ENCODE assay signal across 30 cellular contexts in genomic region chr3:46433841-46434240, GRCh38. TPM values are rescaled to one million over a fixed set of nuclear protein-coding genes. Genes with fewer than 3 reads are reported as not detected.
"Had no signal": no experiment of that assay in that cellular context is flagged by ENCODE, and none has a peak within 500 bp of the region (broad histone marks: within the 10 kb centered on the region; RNA-seq: fewer than 3 reads in every experiment).

No MANE protein-coding gene starts in this region.

- DNase-seq: activated CD4-positive, alpha-beta T cell treated with anti-CD3 and anti-CD28 coated beads for 36 hours; activated CD4-positive, alpha-beta T cell treated with anti-CD3 and anti-CD28 coated beads, Interleukin-2, amount 10 ng/mL, durations not matched to agents 7 days and 5 days; activated CD4-positive, alpha-beta T cell treated with anti-CD3 and anti-CD28 coated beads, Interleukin-2, amount 50 U/mL, for 48 hours; activated CD8-positive, alpha-beta T cell treated with anti-CD3 and anti-CD28 coated beads, Interleukin-2, amount 10 ng/mL, durations not matched to agents 7 days and 5 days; activated gamma-delta T cell treated with Interleukin-2 at 50 U/mL for 16 hours; activated naive CD4-positive, alpha-beta T cell treated with anti-CD3 and anti-CD28 coated beads for 36 hours; activated T-cell treated with anti-CD3 and anti-CD28 coated beads, Interleukin-2, amount 50 U/mL, for 24 hours; adrenal gland; central memory CD4-positive, alpha-beta T cell; NCI-H1105; NCI-H1417 treated with DMSO at 0.1 percent for 48 hours; NCI-H187 treated with DMSO at 0.1 percent for 48 hours; NCI-H2081 treated with DMSO at 0.1 percent for 48 hours; NCI-H446 treated with DMSO at 0.1 percent for 48 hours; NCI-H524; NCI-H69; NCI-H82; Peyer's patch; RPMI8226; SHP77 treated with DMSO at 0.1 percent for 48 hours; SK-N-SH had no signal

- H3K4me3 ChIP-seq: adrenal gland, Peyer's patch, SJSA1 had no signal

- H3K27ac ChIP-seq: adrenal gland, KMS-11, Peyer's patch, SJSA1 had no signal

- H3K36me3 ChIP-seq: adrenal gland, Peyer's patch, SJSA1 had no signal

- H3K27me3 ChIP-seq: adrenal gland, Peyer's patch, SJSA1 had no signal

- ATAC-seq: activated CD4-positive, alpha-beta T cell treated with anti-CD3 and anti-CD28 coated beads for 36 hours; activated CD4-positive, CD25-positive, alpha-beta regulatory T cell treated with anti-CD3 and anti-CD28 coated beads, Interleukin-2, amount 50 U/mL, for 24 hours; activated CD8-positive, alpha-beta T cell treated with anti-CD3 and anti-CD28 coated beads, Interleukin-2, amount 10 ng/mL, durations not matched to agents 7 days and 5 days; activated naive CD4-positive, alpha-beta T cell treated with anti-CD3 and anti-CD28 coated beads, Interleukin-2, amount 50 U/mL, for 72 hours; WTC11 had no signal

- H3K9me2 ChIP-seq: SK-N-SH had no signal

- FAIRE-seq: bronchial epithelial cell, TTC549 had no signal

- H3K9ac ChIP-seq: KMS-11, SK-N-SH had no signal

- H3K9me3 ChIP-seq: SJSA1 had no signal

- H3K4me1 ChIP-seq: adrenal gland, Peyer's patch, SJSA1 had no signal

- H3K4me2 ChIP-seq: KMS-11, SK-N-SH had no signal

RNA-seq across cellular contexts. Expression of gene CCRL2, which starts 26.8 kb away (rescaled TPM):
- total RNA-seq: MCF 10A, WTC11 had no signal
- polyA plus RNA-seq: SK-N-SH had no signal

RNA-seq across cellular contexts. Expression of gene LTF, which starts 30.9 kb away (rescaled TPM):
- total RNA-seq: activated CD4-positive, alpha-beta T cell treated with anti-CD3 and anti-CD28 coated beads for 36 hours; activated CD4-positive, alpha-beta T cell treated with anti-CD3 and anti-CD28 coated beads, Interleukin-2, amount 10 ng/mL, durations not matched to agents 7 days and 5 days; activated CD8-positive, alpha-beta T cell treated with anti-CD3 and anti-CD28 coated beads, Interleukin-2, amount 10 ng/mL, durations not matched to agents 7 days and 5 days; activated naive CD4-positive, alpha-beta T cell treated with anti-CD3 and anti-CD28 coated beads for 36 hours; activated naive CD4-positive, alpha-beta T cell treated with anti-CD3 and anti-CD28 coated beads, Interleukin-2, amount 50 U/mL, for 72 hours; activated T-helper 2 cell treated with anti-CD3 and anti-CD28 coated beads, Interferon-gamma antibody, Interleukin-2, Interleukin-4, amounts not matched to agents 10 μg/mL and 5 μg/mL and 100 μg/mL, durations not matched to agents 14 hours and 24 hours and 36 hours; MCF 10A had no signal
- polyA plus RNA-seq: SK-N-SH had no signal
